ENCODE assay signal across 20 cellular contexts in genomic region chr20:15702161-15702560, GRCh38.
"Had no signal": no experiment of that assay in that cellular context is flagged by ENCODE, and none has a peak within 500 bp of the region (broad histone marks: within the 10 kb centered on the region; RNA-seq: fewer than 3 reads in every experiment).

No MANE protein-coding gene starts in this region.

- H3K27me3 ChIP-seq: foreskin keratinocyte, right atrium auricular region, upper lobe of left lung had no signal

- ATAC-seq: activated CD8-positive, alpha-beta T cell treated with anti-CD3 and anti-CD28 coated beads for 36 hours; foreskin keratinocyte; left colon; stimulated activated naive CD8-positive, alpha-beta T cell treated with anti-CD3 and anti-CD28 coated beads, Interleukin-15, Interleukin-2, amounts not matched to agents 100 U/mL and 50 U/mL, for 24 hours had no signal

- DNase-seq: activated CD4-positive, alpha-beta T cell treated with anti-CD3 and anti-CD28 coated beads for 4 hours; activated CD8-positive, alpha-beta memory T cell treated with anti-CD3 and anti-CD28 coated beads, Interleukin-2, amount 50 U/mL, for 48 hours; activated CD8-positive, alpha-beta T cell treated with anti-CD3 and anti-CD28 coated beads for 36 hours; activated naive CD4-positive, alpha-beta T cell; aorta; central memory CD4-positive, alpha-beta T cell; effector memory CD4-positive, alpha-beta T cell; head of caudate nucleus; left colon; naive B cell; stimulated activated CD4-positive, alpha-beta T cell treated with anti-CD3 and anti-CD28 coated beads, Interleukin-12 subunit alpha, Interleukin-12 subunit beta, amount 100 ng/mL, for 4 hours; stimulated activated CD4-positive, alpha-beta T cell treated with anti-CD3 and anti-CD28 coated beads, Interleukin-4, amount 100 ng/mL, for 1 hour; stimulated activated CD8-positive, alpha-beta memory T cell treated with anti-CD3 and anti-CD28 coated beads, Interleukin-4, amount 100 ng/mL, for 48 hours; stimulated activated naive CD8-positive, alpha-beta T cell treated with anti-CD3 and anti-CD28 coated beads, Interleukin-15, Interleukin-2, amounts not matched to agents 100 U/mL and 50 U/mL, for 24 hours; T-helper 1 cell; upper lobe of left lung; WERI-Rb-1 had no signal

- H3K27ac ChIP-seq: right atrium auricular region, upper lobe of left lung, WERI-Rb-1 had no signal

- H3K4me1 ChIP-seq: right atrium auricular region, upper lobe of left lung had no signal

- H3K36me3 ChIP-seq: right atrium auricular region, upper lobe of left lung, WERI-Rb-1 had no signal

- H3K9me3 ChIP-seq: right atrium auricular region, upper lobe of left lung had no signal

- H3K4me3 ChIP-seq: lung, right atrium auricular region, upper lobe of left lung had no signal
